ENCODE assay signal across 1 cellular context in genomic region chr6:136288566-136289326, GRCh38.
A peak's percentile ranks its signal among the peaks of the same experiment; 100 is the strongest.
TF ChIP-seq lines count a peak whose summit lies in the region.

No MANE protein-coding gene starts in this region.

TF ChIP-seq in HepG2, 621 proteins besides CTCF, POLR2A, EP300 and RAD21 (continued from another document and continues in another):
- TF ChIP-seq CREB3 (CRISPR knock-in tag; IDR thresholded peaks at IDR 0.05) = no peak; the same call in 1 of the 2 replicates
- peak; percentile 16; the same call in 1 of the 2 replicates for TF ChIP-seq PRDM15 (CRISPR knock-in tag; IDR thresholded peaks at IDR 0.05)
- TF ChIP-seq MLX (CRISPR knock-in tag; IDR thresholded peaks at IDR 0.05) = no peak
- TF ChIP-seq, protein P1, sequence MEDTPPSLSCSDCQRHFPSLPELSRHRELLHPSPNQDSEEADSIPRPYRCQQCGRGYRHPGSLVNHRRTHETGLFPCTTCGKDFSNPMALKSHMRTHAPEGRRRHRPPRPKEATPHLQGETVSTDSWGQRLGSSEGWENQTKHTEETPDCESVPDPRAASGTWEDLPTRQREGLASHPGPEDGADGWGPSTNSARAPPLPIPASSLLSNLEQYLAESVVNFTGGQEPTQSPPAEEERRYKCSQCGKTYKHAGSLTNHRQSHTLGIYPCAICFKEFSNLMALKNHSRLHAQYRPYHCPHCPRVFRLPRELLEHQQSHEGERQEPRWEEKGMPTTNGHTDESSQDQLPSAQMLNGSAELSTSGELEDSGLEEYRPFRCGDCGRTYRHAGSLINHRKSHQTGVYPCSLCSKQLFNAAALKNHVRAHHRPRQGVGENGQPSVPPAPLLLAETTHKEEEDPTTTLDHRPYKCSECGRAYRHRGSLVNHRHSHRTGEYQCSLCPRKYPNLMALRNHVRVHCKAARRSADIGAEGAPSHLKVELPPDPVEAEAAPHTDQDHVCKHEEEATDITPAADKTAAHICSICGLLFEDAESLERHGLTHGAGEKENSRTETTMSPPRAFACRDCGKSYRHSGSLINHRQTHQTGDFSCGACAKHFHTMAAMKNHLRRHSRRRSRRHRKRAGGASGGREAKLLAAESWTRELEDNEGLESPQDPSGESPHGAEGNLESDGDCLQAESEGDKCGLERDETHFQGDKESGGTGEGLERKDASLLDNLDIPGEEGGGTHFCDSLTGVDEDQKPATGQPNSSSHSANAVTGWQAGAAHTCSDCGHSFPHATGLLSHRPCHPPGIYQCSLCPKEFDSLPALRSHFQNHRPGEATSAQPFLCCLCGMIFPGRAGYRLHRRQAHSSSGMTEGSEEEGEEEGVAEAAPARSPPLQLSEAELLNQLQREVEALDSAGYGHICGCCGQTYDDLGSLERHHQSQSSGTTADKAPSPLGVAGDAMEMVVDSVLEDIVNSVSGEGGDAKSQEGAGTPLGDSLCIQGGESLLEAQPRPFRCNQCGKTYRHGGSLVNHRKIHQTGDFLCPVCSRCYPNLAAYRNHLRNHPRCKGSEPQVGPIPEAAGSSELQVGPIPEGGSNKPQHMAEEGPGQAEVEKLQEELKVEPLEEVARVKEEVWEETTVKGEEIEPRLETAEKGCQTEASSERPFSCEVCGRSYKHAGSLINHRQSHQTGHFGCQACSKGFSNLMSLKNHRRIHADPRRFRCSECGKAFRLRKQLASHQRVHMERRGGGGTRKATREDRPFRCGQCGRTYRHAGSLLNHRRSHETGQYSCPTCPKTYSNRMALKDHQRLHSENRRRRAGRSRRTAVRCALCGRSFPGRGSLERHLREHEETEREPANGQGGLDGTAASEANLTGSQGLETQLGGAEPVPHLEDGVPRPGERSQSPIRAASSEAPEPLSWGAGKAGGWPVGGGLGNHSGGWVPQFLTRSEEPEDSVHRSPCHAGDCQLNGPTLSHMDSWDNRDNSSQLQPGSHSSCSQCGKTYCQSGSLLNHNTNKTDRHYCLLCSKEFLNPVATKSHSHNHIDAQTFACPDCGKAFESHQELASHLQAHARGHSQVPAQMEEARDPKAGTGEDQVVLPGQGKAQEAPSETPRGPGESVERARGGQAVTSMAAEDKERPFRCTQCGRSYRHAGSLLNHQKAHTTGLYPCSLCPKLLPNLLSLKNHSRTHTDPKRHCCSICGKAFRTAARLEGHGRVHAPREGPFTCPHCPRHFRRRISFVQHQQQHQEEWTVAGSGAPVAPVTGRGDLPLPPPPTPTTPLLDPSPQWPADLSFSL (CRISPR knock-in tag; IDR thresholded peaks at IDR 0.05) = no peak
- no peak for TF ChIP-seq PLRG1 (conservative IDR thresholded peaks at IDR 0.05)
- TF ChIP-seq ZBTB33 (CRISPR knock-in tag; IDR thresholded peaks at IDR 0.05) = no peak
- TF ChIP-seq ZNF430 (CRISPR knock-in tag; IDR thresholded peaks at IDR 0.05) = no peak
- TF ChIP-seq CCDC6 (CRISPR knock-in tag; IDR thresholded peaks at IDR 0.05) = peak; percentile 1
- TF ChIP-seq, protein P2, sequence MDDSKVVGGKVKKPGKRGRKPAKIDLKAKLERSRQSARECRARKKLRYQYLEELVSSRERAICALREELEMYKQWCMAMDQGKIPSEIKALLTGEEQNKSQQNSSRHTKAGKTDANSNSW (CRISPR knock-in tag; IDR thresholded peaks at IDR 0.05; ENCODE audit: borderline replicate concordance) = no peak
- TF ChIP-seq SIX1 (CRISPR knock-in tag; IDR thresholded peaks at IDR 0.05; ENCODE audit: borderline replicate concordance) = no peak; the same call in 1 of the 2 replicates
- TF ChIP-seq HDAC2 (CRISPR knock-in tag; IDR thresholded peaks at IDR 0.05) = no peak; the same call in 1 of the 2 replicates
- TF ChIP-seq ZNF670 (CRISPR knock-in tag; IDR thresholded peaks at IDR 0.05; ENCODE audit: borderline replicate concordance) = peak; percentile 15; the same call in 1 of the 2 replicates
- TF ChIP-seq CREM (IDR thresholded peaks at IDR 0.05) = no peak
- TF ChIP-seq CREM (CRISPR knock-in tag; IDR thresholded peaks at IDR 0.05) = no peak
- TF ChIP-seq ZNF446 (CRISPR knock-in tag; IDR thresholded peaks at IDR 0.05) = no peak
- no peak for TF ChIP-seq MAFG (CRISPR knock-in tag; IDR thresholded peaks at IDR 0.05)
- TF ChIP-seq ZMAT3 (CRISPR knock-in tag; conservative IDR thresholded peaks at IDR 0.05) = no peak
- no peak for TF ChIP-seq HNRNPK (IDR thresholded peaks at IDR 0.05; ENCODE audit: low read depth, low read length, poor library complexity, severe bottlenecking)
- TF ChIP-seq, protein P3, sequence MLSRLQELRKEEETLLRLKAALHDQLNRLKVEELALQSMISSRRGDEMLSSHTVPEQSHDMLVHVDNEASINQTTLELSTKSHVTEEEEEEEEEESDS (CRISPR knock-in tag; IDR thresholded peaks at IDR 0.05; ENCODE audit: borderline replicate concordance) = no peak
- TF ChIP-seq SATB2 (CRISPR knock-in tag; IDR thresholded peaks at IDR 0.05) = 0 out of 2 replicates have a peak, but pooled peaks have one; percentile 17
- no peak for TF ChIP-seq SNAPC2 (CRISPR knock-in tag; IDR thresholded peaks at IDR 0.05)
- no peak for TF ChIP-seq SCMH1 (CRISPR knock-in tag; IDR thresholded peaks at IDR 0.05; ENCODE audit: borderline replicate concordance)
- TF ChIP-seq KDM2A (CRISPR knock-in tag; IDR thresholded peaks at IDR 0.05; ENCODE audit: borderline replicate concordance, low read depth) = peak; percentile 18; the same call in 1 of the 2 replicates
- TF ChIP-seq FOSL2 (CRISPR knock-in tag; IDR thresholded peaks at IDR 0.05) = peak; percentile 2; the same call in 1 of the 2 replicates
- no peak for TF ChIP-seq ZBTB46 (CRISPR knock-in tag; IDR thresholded peaks at IDR 0.05; ENCODE audit: borderline replicate concordance)
- TF ChIP-seq, protein P4, sequence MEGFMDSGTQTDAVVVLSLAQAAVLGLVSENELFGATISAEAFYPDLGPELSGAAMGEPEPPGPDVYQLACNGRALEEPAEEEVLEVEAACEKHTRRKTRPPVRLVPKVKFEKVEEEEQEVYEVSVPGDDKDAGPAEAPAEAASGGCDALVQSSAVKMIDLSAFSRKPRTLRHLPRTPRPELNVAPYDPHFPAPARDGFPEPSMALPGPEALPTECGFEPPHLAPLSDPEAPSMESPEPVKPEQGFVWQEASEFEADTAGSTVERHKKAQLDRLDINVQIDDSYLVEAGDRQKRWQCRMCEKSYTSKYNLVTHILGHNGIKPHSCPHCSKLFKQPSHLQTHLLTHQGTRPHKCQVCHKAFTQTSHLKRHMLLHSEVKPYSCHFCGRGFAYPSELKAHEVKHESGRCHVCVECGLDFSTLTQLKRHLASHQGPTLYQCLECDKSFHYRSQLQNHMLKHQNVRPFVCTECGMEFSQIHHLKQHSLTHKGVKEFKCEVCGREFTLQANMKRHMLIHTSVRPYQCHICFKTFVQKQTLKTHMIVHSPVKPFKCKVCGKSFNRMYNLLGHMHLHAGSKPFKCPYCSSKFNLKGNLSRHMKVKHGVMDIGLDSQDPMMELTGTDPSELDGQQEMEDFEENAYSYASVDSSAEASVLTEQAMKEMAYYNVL (CRISPR knock-in tag; IDR thresholded peaks at IDR 0.05; ENCODE audit: borderline replicate concordance) = no peak
- TF ChIP-seq, protein P5, sequence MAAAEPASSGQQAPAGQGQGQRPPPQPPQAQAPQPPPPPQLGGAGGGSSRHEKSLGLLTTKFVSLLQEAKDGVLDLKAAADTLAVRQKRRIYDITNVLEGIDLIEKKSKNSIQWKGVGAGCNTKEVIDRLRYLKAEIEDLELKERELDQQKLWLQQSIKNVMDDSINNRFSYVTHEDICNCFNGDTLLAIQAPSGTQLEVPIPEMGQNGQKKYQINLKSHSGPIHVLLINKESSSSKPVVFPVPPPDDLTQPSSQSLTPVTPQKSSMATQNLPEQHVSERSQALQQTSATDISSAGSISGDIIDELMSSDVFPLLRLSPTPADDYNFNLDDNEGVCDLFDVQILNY (CRISPR knock-in tag; conservative IDR thresholded peaks at IDR 0.05) = no peak; the same call in 1 of the 2 replicates
- peak; percentile 41 for TF ChIP-seq ZNF607 (CRISPR knock-in tag; IDR thresholded peaks at IDR 0.05; ENCODE audit: borderline replicate concordance)
- no peak for TF ChIP-seq SKI (IDR thresholded peaks at IDR 0.05; ENCODE audit: partially characterized antibody)
- TF ChIP-seq ZNF251 (CRISPR knock-in tag; IDR thresholded peaks at IDR 0.05) = no peak
- TF ChIP-seq RXRA (CRISPR knock-in tag; IDR thresholded peaks at IDR 0.05) = no peak
- no peak for TF ChIP-seq ATF1 (CRISPR knock-in tag; IDR thresholded peaks at IDR 0.05)
- TF ChIP-seq ATAD3A (CRISPR knock-in tag; IDR thresholded peaks at IDR 0.05) = no peak
- TF ChIP-seq ATF7-NPFF (CRISPR knock-in tag; IDR thresholded peaks at IDR 0.05; ENCODE audit: low read depth) = no peak
- TF ChIP-seq, protein P6, sequence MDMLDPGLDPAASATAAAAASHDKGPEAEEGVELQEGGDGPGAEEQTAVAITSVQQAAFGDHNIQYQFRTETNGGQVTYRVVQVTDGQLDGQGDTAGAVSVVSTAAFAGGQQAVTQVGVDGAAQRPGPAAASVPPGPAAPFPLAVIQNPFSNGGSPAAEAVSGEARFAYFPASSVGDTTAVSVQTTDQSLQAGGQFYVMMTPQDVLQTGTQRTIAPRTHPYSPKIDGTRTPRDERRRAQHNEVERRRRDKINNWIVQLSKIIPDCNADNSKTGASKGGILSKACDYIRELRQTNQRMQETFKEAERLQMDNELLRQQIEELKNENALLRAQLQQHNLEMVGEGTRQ (IDR thresholded peaks at IDR 0.05; ENCODE audit: low read depth, low read length) = no peak
- TF ChIP-seq, protein P6 (CRISPR knock-in tag; IDR thresholded peaks at IDR 0.05; ENCODE audit: borderline replicate concordance) = no peak
- TF ChIP-seq WIZ (CRISPR knock-in tag; IDR thresholded peaks at IDR 0.05) = 0 out of 2 replicates have a peak, but pooled peaks have one; percentile 23
